8 cellular contexts compared by ENCODE assay signal in the genomic region with DNA sequence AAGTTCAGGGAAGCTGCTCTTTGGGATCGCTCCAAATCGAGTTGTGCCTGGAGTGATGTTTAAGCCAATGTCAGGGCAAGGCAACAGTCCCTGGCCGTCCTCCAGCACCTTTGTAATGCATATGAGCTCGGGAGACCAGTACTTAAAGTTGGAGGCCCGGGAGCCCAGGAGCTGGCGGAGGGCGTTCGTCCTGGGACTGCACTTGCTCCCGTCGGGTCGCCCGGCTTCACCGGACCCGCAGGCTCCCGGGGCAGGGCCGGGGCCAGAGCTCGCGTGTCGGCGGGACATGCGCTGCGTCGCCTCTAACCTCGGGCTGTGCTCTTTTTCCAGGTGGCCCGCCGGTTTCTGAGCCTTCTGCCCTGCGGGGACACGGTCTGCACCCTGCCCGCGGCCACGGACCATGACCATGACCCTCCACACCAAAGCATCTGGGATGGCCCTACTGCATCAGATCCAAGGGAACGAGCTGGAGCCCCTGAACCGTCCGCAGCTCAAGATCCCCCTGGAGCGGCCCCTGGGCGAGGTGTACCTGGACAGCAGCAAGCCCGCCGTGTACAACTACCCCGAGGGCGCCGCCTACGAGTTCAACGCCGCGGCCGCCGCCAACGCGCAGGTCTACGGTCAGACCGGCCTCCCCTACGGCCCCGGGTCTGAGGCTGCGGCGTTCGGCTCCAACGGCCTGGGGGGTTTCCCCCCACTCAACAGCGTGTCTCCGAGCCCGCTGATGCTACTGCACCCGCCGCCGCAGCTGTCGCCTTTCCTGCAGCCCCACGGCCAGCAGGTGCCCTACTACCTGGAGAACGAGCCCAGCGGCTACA. TPM values are rescaled to one million over a fixed set of nuclear protein-coding genes. Genes with fewer than 3 reads are reported as not detected.
DNase-seq lines count a peak whose midpoint lies in the region; ATAC-seq and TF ChIP-seq lines count a peak whose summit lies in the region.

ESR1 (plus strand) TSS at position 170 of the 818 bp plus-strand sequence; CDS start at position 401, 231 bp downstream.

- no peak within 1 kb of the TSS for H3K27ac Mint-ChIP-seq in natural killer cell treated with Interleukin-12 subunit alpha and Interleukin-12 subunit beta and Interleukin-15 and Interleukin-18, amount 100 ng/mL, for 72 hours

- in situ Hi-C loops in GM13976 (cut with MboI; ENCODE audit: low sequenced_read_pairs, unreplicated experiment): no loop called here
- in situ Hi-C loops in KBM-7 (cut with MboI; ENCODE audit: low pct_unique_long_range_greater_than_20kb, low sequenced_read_pairs): no loop called here

- no peaks in the 10 kb centered on the region for H3K4me1 ChIP-seq in NT2/D1 (ENCODE audit: insufficient read depth, insufficient read length)

- H3K4me3 ChIP-seq in NT2/D1 (ENCODE audit: insufficient read length, low read depth) (peak within 1 kb of the TSS; percentile 51), epithelial cell of proximal tubule (ENCODE audit: low read depth, low read length) (peak within 1 kb of the TSS; percentile 24)

- ATAC-seq in natural killer cell treated with Interleukin-12 subunit alpha and Interleukin-12 subunit beta and Interleukin-15 and Interleukin-18, amount 100 ng/mL, for 72 hours: peak; percentile 39 to 52
- ATAC-seq in HG03460 (IDR thresholded peaks at IDR 0.05; ENCODE audit: unreplicated experiment): no peak

- peak within 1 kb of the TSS; percentile 50 for H3K9ac ChIP-seq in NT2/D1 (ENCODE audit: insufficient read length, low read depth)

- H3K9me3 ChIP-seq in NT2/D1 (ENCODE audit: insufficient read depth, low read length): no peaks in the 10 kb centered on the region

- H3K9me3 Mint-ChIP-seq in natural killer cell treated with Interleukin-12 subunit alpha and Interleukin-12 subunit beta and Interleukin-15 and Interleukin-18, amount 100 ng/mL, for 72 hours: no peaks in the 10 kb centered on the region

- H3K4me1 Mint-ChIP-seq in natural killer cell treated with Interleukin-12 subunit alpha and Interleukin-12 subunit beta and Interleukin-15 and Interleukin-18, amount 100 ng/mL, for 72 hours (ENCODE audit: low read depth in 2 of 2): peaks cover 0 to 11% of the 10 kb centered on the region in 2 donors

- no peaks in the 10 kb centered on the region for H3K36me3 ChIP-seq in NT2/D1 (ENCODE audit: insufficient read depth, insufficient read length, low read length)

- TF ChIP-seq CTCF in GM13976 (IDR thresholded peaks at IDR 0.05; ENCODE audit: borderline replicate concordance, control extremely low read depth, extremely low read depth, insufficient read depth, missing control alignments): no peak
- TF ChIP-seq CTCF in epithelial cell of proximal tubule (conservative IDR thresholded peaks at IDR 0.05; ENCODE audit: low read depth, low read length): no peak

- H3K27me3 ChIP-seq in NT2/D1 (ENCODE audit: insufficient read depth, insufficient read length): peaks cover 42% of the 10 kb centered on the region

- peaks cover 52 to 79% of the 10 kb centered on the region in 2 donors for H3K27me3 Mint-ChIP-seq in natural killer cell treated with Interleukin-12 subunit alpha and Interleukin-12 subunit beta and Interleukin-15 and Interleukin-18, amount 100 ng/mL, for 72 hours

- H3K4me3 Mint-ChIP-seq in natural killer cell treated with Interleukin-12 subunit alpha and Interleukin-12 subunit beta and Interleukin-15 and Interleukin-18, amount 100 ng/mL, for 72 hours: peak within 1 kb of the TSS; percentile 47

- no peaks in the 10 kb centered on the region for H3K36me3 Mint-ChIP-seq in natural killer cell treated with Interleukin-12 subunit alpha and Interleukin-12 subunit beta and Interleukin-15 and Interleukin-18, amount 100 ng/mL, for 72 hours

- DNase-seq in GM13976 (ENCODE audit: low spot score) (peak; percentile 41), NT2/D1 (ENCODE audit: low read depth, low spot score) (peak; percentile 57), epithelial cell of proximal tubule (ENCODE audit: low read depth) (no peak), AML-193 (lab: John Stamatoyannopoulos, UW) (no peak), KBM-7 (no peak)
- no peak for DNase-seq in natural killer cell treated with Interleukin-12 subunit alpha and Interleukin-12 subunit beta and Interleukin-15 and Interleukin-18, amount 100 ng/mL, for 72 hours (ENCODE audit: low spot score)
- no peak for DNase-seq in central memory CD4-positive, alpha-beta T cell

RNA-seq across cellular contexts. Expression of gene ESR1, which starts in this region (rescaled TPM):
- not detected in 2 replicates for total RNA-seq in epithelial cell of proximal tubule
- 1 to 10 TPM; 2.3 to 4.9 TPM for total RNA-seq in natural killer cell treated with Interleukin-12 subunit alpha and Interleukin-12 subunit beta and Interleukin-15 and Interleukin-18, amount 100 ng/mL, for 72 hours

Comparison
In these comparisons a context has a peak if more than half of its experiments do, and no peak if none do; other contexts are left out.
1. DNase-seq: peak in GM13976 (single experiment) and NT2/D1 (single experiment); none in epithelial cell of proximal tubule (single experiment), natural killer cell treated with Interleukin-12 subunit alpha and Interleukin-12 subunit beta and Interleukin-15 and Interleukin-18, amount 100 ng/mL, for 72 hours (single experiment), AML-193 (0 of 2), KBM-7 (single experiment) and central memory CD4-positive, alpha-beta T cell (single experiment).